10 cellular contexts compared by ENCODE assay signal in the genomic region with DNA sequence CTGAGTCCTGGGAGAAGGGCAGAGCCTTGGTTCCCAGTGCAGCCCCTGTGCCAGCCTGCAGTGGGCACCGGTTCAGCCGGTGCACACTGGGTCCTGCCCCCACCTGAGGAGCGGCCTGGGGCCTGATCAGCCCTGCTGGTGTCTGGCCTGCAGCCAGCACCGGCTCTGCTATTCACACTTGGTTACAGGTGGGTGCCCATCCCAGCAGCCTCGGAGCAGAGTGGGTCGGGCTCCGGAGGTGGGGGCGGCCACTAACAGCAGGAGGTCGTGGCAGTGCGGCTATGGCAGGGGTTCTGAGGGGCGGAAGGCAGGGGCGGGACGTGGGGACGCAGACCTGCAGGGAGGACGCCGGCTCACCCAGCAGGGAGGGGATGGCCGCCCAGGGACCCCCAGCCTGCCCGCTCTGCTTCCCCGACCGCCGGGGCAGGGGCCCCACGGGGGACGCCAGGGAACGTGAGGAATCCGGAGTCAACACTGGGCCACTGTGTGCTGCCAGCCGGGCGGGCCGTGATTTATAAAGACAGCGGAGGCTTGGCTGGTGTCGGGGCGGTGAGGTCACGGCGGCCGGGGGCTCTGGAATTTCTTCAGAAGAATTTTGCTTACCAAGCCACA. TPM values are rescaled to one million over a fixed set of nuclear protein-coding genes. Genes with fewer than 3 reads are reported as not detected.
A peak's percentile ranks its signal among the peaks of the same experiment; 100 is the strongest.
DNase-seq lines count a peak whose midpoint lies in the region; ATAC-seq and FAIRE-seq lines count a peak whose summit lies in the region.
"Had no signal": no experiment of that assay in that cellular context is flagged by ENCODE, and none has a peak within 500 bp of the region (broad histone marks: within the 10 kb centered on the region; RNA-seq: fewer than 3 reads in every experiment).

No MANE protein-coding gene starts in this region.

- H3K4me3 ChIP-seq in skeletal muscle satellite cell (ENCODE audit: low read length): peak overlapping the region; percentile 52

- intact Hi-C loops in left ventricle myocardium superior (cut with micrococcal nuclease): no loop called here

- ATAC-seq in left ventricle myocardium superior (peak; percentile 52), HG02970 (IDR thresholded peaks at IDR 0.05; ENCODE audit: low FRiP score, unreplicated experiment) (no peak)

- peak overlapping the region; percentile 69 for H3K9ac ChIP-seq in skeletal muscle satellite cell (ENCODE audit: low read depth, low read length)

- H3K9me3 ChIP-seq in skeletal muscle satellite cell (replicated peaks; ENCODE audit: low read length): no peaks in the 10 kb centered on the region

- H3K36me3 ChIP-seq in skeletal muscle satellite cell (ENCODE audit: insufficient read depth, low read length): peaks cover 27% of the 10 kb centered on the region

- peaks cover 37% of the 10 kb centered on the region for H3K4me1 ChIP-seq in skeletal muscle satellite cell (ENCODE audit: control insufficient read depth, insufficient read depth, low read length)

- H3K27me3 ChIP-seq in skeletal muscle satellite cell (ENCODE audit: control insufficient read depth, insufficient read depth, low read length): no peaks in the 10 kb centered on the region

- DNase-seq in ELR (ENCODE audit: low read depth): peak; percentile 51
- peak; percentile 57 for DNase-seq in RCC 7860 (ENCODE audit: low spot score)
- peak; percentile 68 for DNase-seq in left ventricle myocardium superior
- no peak for DNase-seq in NCI-H446 treated with DMSO at 0.1 percent for 48 hours (lab: John Stamatoyannopoulos, UW)
- DNase-seq in cortex of kidney (lab: John Stamatoyannopoulos, UW): no peak
- no peak for DNase-seq in C1 segment of cervical spinal cord (lab: John Stamatoyannopoulos, UW)
- DNase-seq: small intestine had no signal

- FAIRE-seq in RCC 7860 (lab: Jason Lieb, UNC): no peak
- FAIRE-seq: small intestine, TTC549 had no signal

- H3K4me2 ChIP-seq in skeletal muscle satellite cell (ENCODE audit: low read length): peak overlapping the region; percentile 69

RNA-seq across cellular contexts. Expression of a gene that starts 20.3 kb away (rescaled TPM):
- 68.4 TPM for total RNA-seq in left ventricle myocardium superior
- total RNA-seq in skeletal muscle satellite cell (2012; rRNA removed): 108 and 144 TPM in 2 replicates

Comparison
In these comparisons a context has a peak if more than half of its experiments do, and no peak if none do; other contexts are left out.
1. DNase-seq: peak in ELR (single experiment), RCC 7860 (single experiment) and left ventricle myocardium superior (single experiment); none in NCI-H446 treated with DMSO at 0.1 percent for 48 hours (single experiment), cortex of kidney (single experiment) and C1 segment of cervical spinal cord (0 of 14).